ENCODE assay signal across 8 cellular contexts in genomic region chrX:134237363-134237702, GRCh38. TPM values are rescaled to one million over a fixed set of nuclear protein-coding genes. Genes with fewer than 3 reads are reported as not detected.
DNase-seq lines count a peak whose midpoint lies in the region; ATAC-seq and TF ChIP-seq lines count a peak whose summit lies in the region.

No MANE protein-coding gene starts in this region.

- in situ Hi-C loops in gastrocnemius medialis (cut with MboI; ENCODE audit: low sequenced_read_pairs in 4 of 4): no loop called here

- no peaks in the 10 kb centered on the region for H3K27me3 ChIP-seq in gastrocnemius medialis

- intact Hi-C loops in gastrocnemius medialis (cut with DNase I; ENCODE audit: low total_unique reads): no loop called here

- no peak for TF ChIP-seq CTCF in VCaP (conservative IDR thresholded peaks at IDR 0.05)
- no peak for TF ChIP-seq CTCF in gastrocnemius medialis (IDR thresholded peaks at IDR 0.05 in 4 of 5, conservative IDR thresholded peaks at IDR 0.05 in 1 of 5)

- H3K27ac ChIP-seq in VCaP (peak overlapping the region; percentile 38; the same call in 1 of the 2 replicates), gastrocnemius medialis (no peak overlapping the region)

- ATAC-seq in GM19452 (IDR thresholded peaks at IDR 0.05; ENCODE audit: unreplicated experiment) (peak; percentile 9), gastrocnemius medialis (no peak), HG02840 (IDR thresholded peaks at IDR 0.05; ENCODE audit: low FRiP score, unreplicated experiment) (no peak), HG02678 (IDR thresholded peaks at IDR 0.05; ENCODE audit: unreplicated experiment) (no peak)

- DNase-seq in gastrocnemius medialis: no peak
- DNase-seq in SK-N-DZ (ENCODE audit: low spot score): no peak
- no peak for DNase-seq in stimulated activated CD4-positive, alpha-beta T cell treated with anti-CD3 and anti-CD28 coated beads, Interleukin-4, amount 100 ng/mL, for 4 hours

- no peaks in the 10 kb centered on the region for H3K4me1 ChIP-seq in gastrocnemius medialis

- H3K36me3 ChIP-seq in gastrocnemius medialis: no peaks in the 10 kb centered on the region

- TF ChIP-seq POLR2A in gastrocnemius medialis (IDR thresholded peaks at IDR 0.05): no peak

- H3K9me3 ChIP-seq in gastrocnemius medialis: no peaks in the 10 kb centered on the region

- H3K4me3 ChIP-seq in iPS-11a (ENCODE audit: low read depth, low read length) (peak overlapping the region; percentile 30), gastrocnemius medialis (peak overlapping the region; percentile 43 to 55 (median 48))

RNA-seq across cellular contexts. Expression of gene CCDC160, which starts 0.4 kb away (rescaled TPM):
- 1 to 10 TPM in 1 of 4 donors, under 1 TPM in 1, not detected in 2; 0.20 to 1.2 TPM for total RNA-seq in gastrocnemius medialis
- not detected in 2 replicates for polyA plus RNA-seq in SK-N-DZ (2014; cell fraction: cytosol; rRNA removed)
- not detected in 2 replicates for polyA plus RNA-seq in SK-N-DZ (2014; cell fraction: nucleus; rRNA removed)
